Comparison of ENCODE assay signal across 1 cellular context in the genomic region with DNA sequence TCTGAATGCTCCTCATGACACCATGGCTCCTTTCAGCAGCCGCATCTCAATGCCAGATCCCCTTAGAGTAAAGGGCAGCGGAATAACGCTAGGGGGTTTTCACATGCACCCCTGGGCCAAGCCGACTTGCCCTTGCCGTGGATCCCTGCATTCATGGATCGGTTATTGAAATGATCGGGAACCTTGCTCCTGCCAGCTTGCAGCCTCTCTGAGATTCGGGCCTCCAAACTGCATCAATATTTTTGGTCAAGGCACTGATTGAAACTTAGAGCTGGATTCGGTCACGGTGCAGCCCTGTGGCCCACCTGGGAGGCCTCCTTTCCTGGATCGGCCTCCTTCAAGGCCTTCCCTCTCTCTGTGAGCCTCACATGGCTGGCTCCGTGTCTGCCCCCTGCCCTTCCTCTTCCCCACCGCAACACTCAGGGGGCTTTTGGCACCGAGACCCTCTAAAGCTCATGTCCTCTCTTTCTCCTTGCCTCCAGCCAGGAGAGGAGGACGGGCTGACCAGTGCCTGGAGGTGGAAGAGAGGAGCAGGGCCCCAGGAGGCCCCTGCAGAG.
TF ChIP-seq lines count a peak whose summit lies in the region.

No MANE protein-coding gene starts in this region.

TF ChIP-seq in IMR-90, 13 proteins besides CTCF, POLR2A, EP300 and RAD21 (continued from another document):
- TF ChIP-seq USF2 (IDR thresholded peaks at IDR 0.05; ENCODE audit: low read depth, low read length), result no peak
- TF ChIP-seq SMC3 (IDR thresholded peaks at IDR 0.05; ENCODE audit: low read depth, low read length), result no peak
- TF ChIP-seq NFE2L2 (IDR thresholded peaks at IDR 0.05; ENCODE audit: low read depth, low read length), result no peak
- TF ChIP-seq MAZ (IDR thresholded peaks at IDR 0.05; ENCODE audit: borderline replicate concordance, low read depth, low read length), result no peak
- TF ChIP-seq CHD1 (IDR thresholded peaks at IDR 0.05; ENCODE audit: low read depth, low read length), result no peak
- TF ChIP-seq RFX5 (IDR thresholded peaks at IDR 0.05; ENCODE audit: low read depth, low read length), result no peak
- TF ChIP-seq MXI1 (IDR thresholded peaks at IDR 0.05; ENCODE audit: borderline replicate concordance, low read depth, low read length), result no peak
